ENCODE assay signal across 10 cellular contexts in the genomic region with DNA sequence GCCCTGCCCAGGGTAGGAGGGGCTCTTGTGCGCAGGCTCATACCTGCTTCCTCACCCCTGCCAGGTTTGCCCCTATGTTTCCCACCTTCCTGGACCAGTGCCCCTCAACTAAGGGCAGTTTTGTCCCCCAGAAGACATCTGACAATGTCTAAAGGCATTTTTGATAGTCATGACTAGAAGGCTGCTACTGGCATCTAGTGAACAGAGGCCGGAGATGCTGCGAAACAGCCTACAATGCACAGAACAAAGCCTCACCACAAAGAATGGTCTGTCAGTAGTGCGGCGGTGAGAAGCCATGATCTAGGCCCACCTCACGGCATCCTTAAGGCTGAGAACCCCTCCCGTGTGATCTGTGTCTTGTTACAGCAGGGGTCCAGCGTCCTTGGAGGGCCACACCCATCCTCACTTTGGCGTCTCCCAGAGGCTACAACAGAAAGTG.
DNase-seq lines count a peak whose midpoint lies in the region; ATAC-seq, FAIRE-seq and TF ChIP-seq lines count a peak whose summit lies in the region.
"Had no signal": no experiment of that assay in that cellular context is flagged by ENCODE, and none has a peak within 500 bp of the region (broad histone marks: within the 10 kb centered on the region; RNA-seq: fewer than 3 reads in every experiment).

No MANE protein-coding gene starts in this region.

- peaks cover 12% of the 10 kb centered on the region for H3K4me1 Mint-ChIP-seq in activated CD8-positive, alpha-beta T cell treated with anti-CD3 and anti-CD28 coated beads for 36 hours (ENCODE audit: low read depth)

- peak; percentile 39 for FAIRE-seq in GM19239 (lab: Jason Lieb, UNC)

- TF ChIP-seq POLR2A in prostate gland (IDR thresholded peaks at IDR 0.05) = no peak

- H3K27me3 ChIP-seq in iPS-20b (ENCODE audit: insufficient read depth, low read length) = no peaks in the 10 kb centered on the region
- no peaks in the 10 kb centered on the region for H3K27me3 ChIP-seq in prostate gland (replicated peaks; ENCODE audit: insufficient read depth)

- H3K9me3 ChIP-seq in iPS-20b (ENCODE audit: insufficient read depth, low read depth, low read length) (no peaks in the 10 kb centered on the region), prostate gland (no peaks in the 10 kb centered on the region)

- no peak for TF ChIP-seq CTCF in activated CD8-positive, alpha-beta T cell treated with anti-CD3 and anti-CD28 coated beads for 36 hours (IDR thresholded peaks at IDR 0.05)
- no peak for TF ChIP-seq CTCF in prostate gland (IDR thresholded peaks at IDR 0.05)

- H3K27me3 Mint-ChIP-seq in activated CD8-positive, alpha-beta T cell treated with anti-CD3 and anti-CD28 coated beads for 36 hours = no peaks in the 10 kb centered on the region

- 84% methylated on average over 9 of the region's 9 CpGs for WGBS in prostate gland

- H3K36me3 ChIP-seq in iPS-20b (ENCODE audit: insufficient read depth, low read depth, low read length) = no peaks in the 10 kb centered on the region
- no peaks in the 10 kb centered on the region for H3K36me3 ChIP-seq in prostate gland

- no peak overlapping the region for H3K4me3 Mint-ChIP-seq in activated CD8-positive, alpha-beta T cell treated with anti-CD3 and anti-CD28 coated beads for 36 hours

- H3K4me1 ChIP-seq in iPS-20b (ENCODE audit: insufficient read depth, low read length) = peaks cover 13% of the 10 kb centered on the region; the same call in 1 of the 2 replicates
- H3K4me1 ChIP-seq in prostate gland (replicated peaks) = peaks cover 6% of the 10 kb centered on the region

- H3K4me3 ChIP-seq in iPS-20b (ENCODE audit: low read length) (no peak overlapping the region), prostate gland (no peak overlapping the region)

- H3K36me3 Mint-ChIP-seq in activated CD8-positive, alpha-beta T cell treated with anti-CD3 and anti-CD28 coated beads for 36 hours (ENCODE audit: low read depth) = no peaks in the 10 kb centered on the region

- H3K9me3 Mint-ChIP-seq in activated CD8-positive, alpha-beta T cell treated with anti-CD3 and anti-CD28 coated beads for 36 hours = no peaks in the 10 kb centered on the region

- peak; percentile 32 for ATAC-seq in activated CD8-positive, alpha-beta T cell treated with anti-CD3 and anti-CD28 coated beads for 36 hours

- H3K9ac ChIP-seq in iPS-20b (ENCODE audit: low read depth, low read length) = peak overlapping the region; percentile 53; the same call in 1 of the 2 replicates

- H3K27ac ChIP-seq in iPS-20b (ENCODE audit: low read length) (no peak overlapping the region), prostate gland (no peak overlapping the region)

- POLR2A ChIA-PET in activated CD8-positive, alpha-beta T cell treated with anti-CD3 and anti-CD28 coated beads for 36 hours (lab: Charles Lee) = interaction anchor here (1.0 kb wide), 1 partner anchor 232 kb away, joined by 3 read pairs; no protein-coding TSS in a partner anchor

- no peak overlapping the region for H3K27ac Mint-ChIP-seq in activated CD8-positive, alpha-beta T cell treated with anti-CD3 and anti-CD28 coated beads for 36 hours

- intact Hi-C loops in activated CD8-positive, alpha-beta T cell treated with anti-CD3 and anti-CD28 coated beads for 36 hours (cut with micrococcal nuclease) = loop anchor here (2.0 to 5.0 kb wide), 2 partner anchors 213 to 491 kb away; partner anchors contain the start of gene B3GNT2
- intact Hi-C loops in prostate gland (cut with DNase I) = loop anchor here (5.0 kb wide), 2 partner anchors 213 to 418 kb away; partner anchors contain the start of gene B3GNT2

- CTCF ChIA-PET in activated CD8-positive, alpha-beta T cell treated with anti-CD3 and anti-CD28 coated beads for 36 hours (lab: Charles Lee) = interaction anchor here (1.0 to 2.0 kb wide), 5 partner anchors 8 to 505 kb away, joined by 4 to 19 read pairs (median 5); partner anchors contain the start of gene COMMD1

- DNase-seq in Ammon's horn (ENCODE audit: low spot score) (peak; percentile 74), GM19239 (ENCODE audit: insufficient read length, low spot score) (no peak), cerebellar nuclear complex (lab: John Stamatoyannopoulos, UW) (no peak), prostate gland (ENCODE audit: low spot score) (no peak)
- DNase-seq in activated CD8-positive, alpha-beta T cell treated with anti-CD3 and anti-CD28 coated beads for 36 hours = peak; percentile 27
- no peak for DNase-seq in activated CD4-positive, CD25-positive, alpha-beta regulatory T cell (lab: John Stamatoyannopoulos, UW)
- no peak for DNase-seq in activated CD4-positive, alpha-beta T cell treated with anti-CD3 and anti-CD28 coated beads for 1 hour
- DNase-seq: DMS79, T-helper 9 cell had no signal

Comparison
In these comparisons a context has a peak if more than half of its experiments do, and no peak if none do; other contexts are left out.
1. DNase-seq: peak in Ammon's horn (single experiment) and activated CD8-positive, alpha-beta T cell treated with anti-CD3 and anti-CD28 coated beads for 36 hours (single experiment); none in GM19239 (single experiment), cerebellar nuclear complex (0 of 2), activated CD4-positive, CD25-positive, alpha-beta regulatory T cell (0 of 4), activated CD4-positive, alpha-beta T cell treated with anti-CD3 and anti-CD28 coated beads for 1 hour (single experiment) and prostate gland (single experiment).